21 cellular contexts compared by ENCODE assay signal in the genomic region with DNA sequence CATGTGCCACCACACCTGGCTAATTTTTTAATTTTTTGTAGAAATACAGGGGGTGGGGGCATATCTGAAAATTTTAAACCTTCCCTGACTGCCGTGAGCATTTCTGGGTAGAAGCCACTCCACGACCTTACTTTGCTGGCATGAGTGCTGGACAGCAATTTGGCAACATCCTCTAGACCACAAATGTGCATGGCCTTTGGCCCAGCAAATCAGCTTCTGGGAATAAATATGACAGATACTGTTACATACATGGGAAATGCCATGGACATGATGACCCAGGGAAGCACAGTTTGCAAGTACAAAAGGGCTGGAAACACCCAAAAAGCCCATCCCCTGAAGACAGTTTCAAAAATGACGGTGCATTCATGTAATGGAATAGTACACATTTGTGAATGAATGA. TPM values are rescaled to one million over a fixed set of nuclear protein-coding genes. Genes with fewer than 3 reads are reported as not detected.
DNase-seq lines count a peak whose midpoint lies in the region; ATAC-seq and TF ChIP-seq lines count a peak whose summit lies in the region.
"Had no signal": no experiment of that assay in that cellular context is flagged by ENCODE, and none has a peak within 500 bp of the region (broad histone marks: within the 10 kb centered on the region; RNA-seq: fewer than 3 reads in every experiment).

No MANE protein-coding gene starts in this region.

- in situ Hi-C loops in GM23248 (cut with MboI), result no loop called here

- H3K4me3 Mint-ChIP-seq in chondrocyte (ENCODE audit: unreplicated experiment), result no peak overlapping the region
- H3K4me3 Mint-ChIP-seq: activated CD4-positive, alpha-beta memory T cell treated with anti-CD3 and anti-CD28 coated beads, Interleukin-2, amount 10 ng/mL, durations not matched to agents 7 days and 5 days; stimulated activated naive CD8-positive, alpha-beta T cell treated with anti-CD3 and anti-CD28 coated beads, Interleukin-15, amount 100 ng/mL, for 72 hours had no signal

- no peaks in the 10 kb centered on the region for H3K9me3 ChIP-seq in GM23248 (ENCODE audit: low read depth)

- no peaks in the 10 kb centered on the region for H3K9me2 ChIP-seq in GM23248 (ENCODE audit: insufficient read depth)

- H3K4me2 ChIP-seq in GM23248 (ENCODE audit: unreplicated experiment), result no peak overlapping the region
- H3K4me2 ChIP-seq: KMS-11 had no signal

- ATAC-seq in HG02970 (IDR thresholded peaks at IDR 0.05; ENCODE audit: low FRiP score, unreplicated experiment), result no peak
- no peak for ATAC-seq in GM21619 (IDR thresholded peaks at IDR 0.05; ENCODE audit: unreplicated experiment)
- ATAC-seq: stimulated activated naive CD8-positive, alpha-beta T cell treated with anti-CD3 and anti-CD28 coated beads, Interleukin-15, amount 100 ng/mL, for 72 hours had no signal

- H3K4me3 ChIP-seq in GM23248, result no peak overlapping the region
- H3K4me3 ChIP-seq: dorsolateral prefrontal cortex had no signal

- H3K36me3 ChIP-seq in GM23248 (ENCODE audit: low read depth), result no peaks in the 10 kb centered on the region

- H3K9me3 Mint-ChIP-seq in chondrocyte (ENCODE audit: low read depth), result no peaks in the 10 kb centered on the region
- H3K9me3 Mint-ChIP-seq: activated CD4-positive, alpha-beta memory T cell treated with anti-CD3 and anti-CD28 coated beads, Interleukin-2, amount 10 ng/mL, durations not matched to agents 7 days and 5 days; stimulated activated naive CD8-positive, alpha-beta T cell treated with anti-CD3 and anti-CD28 coated beads, Interleukin-15, amount 100 ng/mL, for 72 hours had no signal

- H3K27ac Mint-ChIP-seq in chondrocyte (ENCODE audit: unreplicated experiment), result no peak overlapping the region
- H3K27ac Mint-ChIP-seq: activated CD4-positive, alpha-beta memory T cell treated with anti-CD3 and anti-CD28 coated beads, Interleukin-2, amount 10 ng/mL, durations not matched to agents 7 days and 5 days; stimulated activated naive CD8-positive, alpha-beta T cell treated with anti-CD3 and anti-CD28 coated beads, Interleukin-15, amount 100 ng/mL, for 72 hours had no signal

- peaks cover 12% of the 10 kb centered on the region for H3K79me2 ChIP-seq in GM23248 (ENCODE audit: insufficient read depth)

- no peaks in the 10 kb centered on the region for H4K20me1 ChIP-seq in GM23248 (ENCODE audit: insufficient read depth)

- no peak overlapping the region for H2AFZ ChIP-seq in GM23248

- H3K27me3 Mint-ChIP-seq in chondrocyte (ENCODE audit: low read depth), result no peaks in the 10 kb centered on the region

- 57 to 66% methylated on average over 3 of the region's 3 CpGs for WGBS in GM23248 (ENCODE audit: low coverage in 1 of 2, low lambda C conversion rate in 2 of 2, missing lambda C conversion rate in 2 of 2), 2 experiments

- H3K9ac ChIP-seq in GM23248, result no peak overlapping the region
- H3K9ac ChIP-seq: KMS-11 had no signal

- no peaks in the 10 kb centered on the region for H3K27me3 ChIP-seq in GM23248 (replicated peaks; ENCODE audit: insufficient read depth)

- TF ChIP-seq CTCF in chondrocyte (IDR thresholded peaks at IDR 0.05), result no peak

- H3K4me1 ChIP-seq in GM23248 (ENCODE audit: insufficient read depth), result peaks cover 27% of the 10 kb centered on the region

- H3F3A ChIP-seq in GM23248 (ENCODE audit: insufficient read depth), result peaks cover 22% of the 10 kb centered on the region

- H3K27ac ChIP-seq in GM23248, result no peak overlapping the region
- H3K27ac ChIP-seq: dorsolateral prefrontal cortex, KMS-11 had no signal

- no peaks in the 10 kb centered on the region for H3K36me3 Mint-ChIP-seq in chondrocyte (ENCODE audit: low read depth)

- peak; percentile 33 for DNase-seq in A172 (ENCODE audit: low spot score)
- peak; percentile 71 for DNase-seq in GM23248
- DNase-seq in amniotic epithelial cell (ENCODE audit: low read depth), result peak; percentile 73
- DNase-seq in glomerular visceral epithelial cell (ENCODE audit: extremely low spot score), result peak; percentile 71
- DNase-seq in chondrocyte (ENCODE audit: low spot score), result no peak
- no peak for DNase-seq in Ammon's horn (ENCODE audit: low spot score)
- DNase-seq: activated CD4-positive, alpha-beta memory T cell treated with anti-CD3 and anti-CD28 coated beads, Interleukin-2, amount 10 ng/mL, durations not matched to agents 7 days and 5 days; amniotic stem cell; DMS 273 treated with DMSO at 0.1 percent for 48 hours; dorsolateral prefrontal cortex; foreskin melanocyte; NCI-H187; NCI-H748 treated with DMSO at 0.1 percent for 48 hours; SIG-M5; stimulated activated naive CD8-positive, alpha-beta T cell treated with anti-CD3 and anti-CD28 coated beads, Interleukin-15, amount 100 ng/mL, for 72 hours had no signal

- H3K4me1 Mint-ChIP-seq in chondrocyte (ENCODE audit: low read depth), result peaks cover 46% of the 10 kb centered on the region

RNA-seq across cellular contexts. Expression of a gene that starts 3.2 kb away (rescaled TPM):
- total RNA-seq in A172 (2014; rRNA removed; shearing (Covaris generic)), result 60.2 and 76.1 TPM in 2 replicates
- total RNA-seq in GM23248 (2014; rRNA removed; shearing (Covaris generic)), result 140 and 148 TPM in 2 replicates
- 58.8 and 63.3 TPM in 2 replicates for polyA plus RNA-seq in GM23248 (2016; fragmentation: Nextera tagmentation; extraction: Ambion mirVana)
- 44.4 to 93.2 TPM (median 89.7 TPM) in 3 replicates for total RNA-seq in chondrocyte

RNA-seq across cellular contexts. Expression of a gene that starts 27.2 kb away (rescaled TPM):
- not detected in 2 replicates for total RNA-seq in A172 (2014; rRNA removed; shearing (Covaris generic))
- total RNA-seq in GM23248 (2014; rRNA removed; shearing (Covaris generic)), result not detected in 2 replicates
- polyA plus RNA-seq in GM23248 (2016; fragmentation: Nextera tagmentation; extraction: Ambion mirVana), result 0.63 and 0.79 TPM in 2 replicates
- not detected in 3 replicates for total RNA-seq in chondrocyte
- total RNA-seq: activated CD4-positive, alpha-beta memory T cell treated with anti-CD3 and anti-CD28 coated beads, Interleukin-2, amount 10 ng/mL, durations not matched to agents 7 days and 5 days; dorsolateral prefrontal cortex; H1; mononuclear cell; omental fat pad had no signal
- polyA plus RNA-seq: H1 had no signal

RNA-seq across cellular contexts. Expression of a gene that starts 30.8 kb away (rescaled TPM):
- total RNA-seq in A172 (2014; rRNA removed; shearing (Covaris generic)), result not detected in 2 replicates
- total RNA-seq in GM23248 (2014; rRNA removed; shearing (Covaris generic)), result 0.51 and 1.9 TPM in 2 replicates
- 1.3 and 1.7 TPM in 2 replicates for polyA plus RNA-seq in GM23248 (2016; fragmentation: Nextera tagmentation; extraction: Ambion mirVana)
- total RNA-seq in chondrocyte, result 5.2 to 6.5 TPM (median 5.4 TPM) in 3 replicates

RNA-seq across cellular contexts. Expression of a gene that starts 58.4 kb away (rescaled TPM):
- not detected in 2 replicates for total RNA-seq in A172 (2014; rRNA removed; shearing (Covaris generic))
- total RNA-seq in GM23248 (2014; rRNA removed; shearing (Covaris generic)), result not detected in 2 replicates
- polyA plus RNA-seq in GM23248 (2016; fragmentation: Nextera tagmentation; extraction: Ambion mirVana), result not detected in 2 replicates
- total RNA-seq in chondrocyte, result not detected in 3 replicates
- total RNA-seq: activated CD4-positive, alpha-beta memory T cell treated with anti-CD3 and anti-CD28 coated beads, Interleukin-2, amount 10 ng/mL, durations not matched to agents 7 days and 5 days; dorsolateral prefrontal cortex; H1; mononuclear cell; omental fat pad had no signal
- polyA plus RNA-seq: H1 had no signal

Comparison
In these comparisons a context has a peak if more than half of its experiments do, and no peak if none do; other contexts are left out.
1. DNase-seq: peak in A172 (single experiment), GM23248 (single experiment), amniotic epithelial cell (single experiment) and glomerular visceral epithelial cell (single experiment); none in chondrocyte (single experiment) and Ammon's horn (single experiment).